In genomic region chr1:115649964-115650363, GRCh38 we compare ENCODE assay signal across 14 cellular contexts. TPM values are rescaled to one million over a fixed set of nuclear protein-coding genes. Genes with fewer than 3 reads are reported as not detected.
A peak's percentile ranks its signal among the peaks of the same experiment; 100 is the strongest.
DNase-seq lines count a peak whose midpoint lies in the region; ATAC-seq and TF ChIP-seq lines count a peak whose summit lies in the region.
"Had no signal": no experiment of that assay in that cellular context is flagged by ENCODE, and none has a peak within 500 bp of the region (broad histone marks: within the 10 kb centered on the region; RNA-seq: fewer than 3 reads in every experiment).

No MANE protein-coding gene starts in this region.

- H3K9me3 Mint-ChIP-seq in chondrocyte (ENCODE audit: low read depth): no peaks in the 10 kb centered on the region
- H3K9me3 Mint-ChIP-seq in mesothelial cell of epicardium: no peaks in the 10 kb centered on the region
- H3K9me3 Mint-ChIP-seq: activated T-helper 17 cell treated with anti-CD3 and anti-CD28 coated beads, Interleukin-2, amount 50 U/mL, for 72 hours had no signal

- peak overlapping the region; percentile 54 for H3K4me3 ChIP-seq in Jurkat, Clone E6-1 (ENCODE audit: low read length)

- H3K27ac Mint-ChIP-seq in chondrocyte (ENCODE audit: unreplicated experiment) (peak overlapping the region; percentile 33), mesothelial cell of epicardium (peak overlapping the region; percentile 59)
- H3K27ac Mint-ChIP-seq: activated T-helper 17 cell treated with anti-CD3 and anti-CD28 coated beads, Interleukin-2, amount 50 U/mL, for 72 hours had no signal

- no peak for ATAC-seq in GM21723 (IDR thresholded peaks at IDR 0.05; ENCODE audit: unreplicated experiment)

- H3K27me3 Mint-ChIP-seq in chondrocyte (ENCODE audit: low read depth) (no peaks in the 10 kb centered on the region), mesothelial cell of epicardium (ENCODE audit: low read depth) (no peaks in the 10 kb centered on the region)
- H3K27me3 Mint-ChIP-seq: activated T-helper 17 cell treated with anti-CD3 and anti-CD28 coated beads, Interleukin-2, amount 50 U/mL, for 72 hours had no signal

- H3K4me1 Mint-ChIP-seq in chondrocyte (ENCODE audit: low read depth) (peaks cover 14% of the 10 kb centered on the region), mesothelial cell of epicardium (peaks cover 34% of the 10 kb centered on the region)

- TF ChIP-seq CTCF in chondrocyte (IDR thresholded peaks at IDR 0.05) (no peak), mesothelial cell of epicardium (IDR thresholded peaks at IDR 0.05; ENCODE audit: unreplicated experiment) (no peak)

- DNase-seq in Daoy (ENCODE audit: low read depth): peak; percentile 20
- no peak for DNase-seq in Jurkat, Clone E6-1 (ENCODE audit: low read depth, low spot score)
- no peak for DNase-seq in chondrocyte (ENCODE audit: low spot score)
- DNase-seq in mesothelial cell of epicardium (ENCODE audit: low spot score in 2 of 2, unreplicated experiment in 2 of 2): no peak
- DNase-seq in stimulated activated naive CD4-positive, alpha-beta T cell (lab: John Stamatoyannopoulos, UW): no peak
- DNase-seq in HK-2 (ENCODE audit: unreplicated experiment): no peak
- no peak for DNase-seq in kidney tubule cell (ENCODE audit: low spot score)
- DNase-seq: activated CD4-positive, alpha-beta T cell treated with anti-CD3 and anti-CD28 coated beads, Interleukin-2, amount 50 U/mL, for 48 hours; COR-L47; mammary epithelial cell; NCI-H1930; SHP77 treated with DMSO at 0.1 percent for 48 hours had no signal

- H3K36me3 Mint-ChIP-seq in chondrocyte (ENCODE audit: low read depth): no peaks in the 10 kb centered on the region
- peaks cover 9% of the 10 kb centered on the region for H3K36me3 Mint-ChIP-seq in mesothelial cell of epicardium

- H3K4me3 Mint-ChIP-seq in chondrocyte (ENCODE audit: unreplicated experiment): peak overlapping the region; percentile 18
- H3K4me3 Mint-ChIP-seq in mesothelial cell of epicardium: no peak overlapping the region
- H3K4me3 Mint-ChIP-seq: activated T-helper 17 cell treated with anti-CD3 and anti-CD28 coated beads, Interleukin-2, amount 50 U/mL, for 72 hours had no signal

RNA-seq across cellular contexts. Expression of gene VANGL1, which starts 8.2 kb away (rescaled TPM):
- total RNA-seq in Daoy (2014; rRNA removed; shearing (Covaris generic)): 20.2 and 21.8 TPM in 2 replicates
- polyA plus RNA-seq in Jurkat, Clone E6-1 (2012; ENCODE audit: insufficient read depth, insufficient read length): 54.8 TPM
- total RNA-seq in chondrocyte (16.2 to 19.2 TPM (median 18.0 TPM) in 3 replicates), mesothelial cell of epicardium (16.0 to 17.0 TPM (median 16.0 TPM) in 3 replicates)
